ENCODE assay signal across 1 cellular context in the genomic region with DNA sequence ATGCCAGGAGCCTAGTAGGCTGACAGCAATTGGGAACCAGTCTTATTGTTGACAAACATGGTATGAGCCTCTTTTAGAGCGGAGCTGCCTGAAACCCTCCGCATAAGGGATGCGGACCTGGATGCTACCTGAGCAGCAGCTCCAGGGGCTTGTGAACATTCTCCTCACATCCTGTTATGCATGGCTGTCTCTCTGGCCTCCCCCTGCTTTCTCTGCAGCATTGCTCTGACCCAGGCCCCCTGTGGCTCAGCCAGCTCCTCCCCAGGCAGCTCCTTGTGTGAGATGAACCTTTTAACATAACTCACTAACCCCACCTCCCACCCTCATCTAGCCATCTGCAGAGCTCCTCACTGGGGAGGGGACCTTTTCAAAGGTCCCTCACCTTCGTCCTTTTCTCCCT.
TF ChIP-seq lines count a peak whose summit lies in the region.

No MANE protein-coding gene starts in this region.

TF ChIP-seq in GM23338, 12 proteins besides CTCF, POLR2A, EP300 and RAD21 (continued from another document):
- TF ChIP-seq, protein P1, sequence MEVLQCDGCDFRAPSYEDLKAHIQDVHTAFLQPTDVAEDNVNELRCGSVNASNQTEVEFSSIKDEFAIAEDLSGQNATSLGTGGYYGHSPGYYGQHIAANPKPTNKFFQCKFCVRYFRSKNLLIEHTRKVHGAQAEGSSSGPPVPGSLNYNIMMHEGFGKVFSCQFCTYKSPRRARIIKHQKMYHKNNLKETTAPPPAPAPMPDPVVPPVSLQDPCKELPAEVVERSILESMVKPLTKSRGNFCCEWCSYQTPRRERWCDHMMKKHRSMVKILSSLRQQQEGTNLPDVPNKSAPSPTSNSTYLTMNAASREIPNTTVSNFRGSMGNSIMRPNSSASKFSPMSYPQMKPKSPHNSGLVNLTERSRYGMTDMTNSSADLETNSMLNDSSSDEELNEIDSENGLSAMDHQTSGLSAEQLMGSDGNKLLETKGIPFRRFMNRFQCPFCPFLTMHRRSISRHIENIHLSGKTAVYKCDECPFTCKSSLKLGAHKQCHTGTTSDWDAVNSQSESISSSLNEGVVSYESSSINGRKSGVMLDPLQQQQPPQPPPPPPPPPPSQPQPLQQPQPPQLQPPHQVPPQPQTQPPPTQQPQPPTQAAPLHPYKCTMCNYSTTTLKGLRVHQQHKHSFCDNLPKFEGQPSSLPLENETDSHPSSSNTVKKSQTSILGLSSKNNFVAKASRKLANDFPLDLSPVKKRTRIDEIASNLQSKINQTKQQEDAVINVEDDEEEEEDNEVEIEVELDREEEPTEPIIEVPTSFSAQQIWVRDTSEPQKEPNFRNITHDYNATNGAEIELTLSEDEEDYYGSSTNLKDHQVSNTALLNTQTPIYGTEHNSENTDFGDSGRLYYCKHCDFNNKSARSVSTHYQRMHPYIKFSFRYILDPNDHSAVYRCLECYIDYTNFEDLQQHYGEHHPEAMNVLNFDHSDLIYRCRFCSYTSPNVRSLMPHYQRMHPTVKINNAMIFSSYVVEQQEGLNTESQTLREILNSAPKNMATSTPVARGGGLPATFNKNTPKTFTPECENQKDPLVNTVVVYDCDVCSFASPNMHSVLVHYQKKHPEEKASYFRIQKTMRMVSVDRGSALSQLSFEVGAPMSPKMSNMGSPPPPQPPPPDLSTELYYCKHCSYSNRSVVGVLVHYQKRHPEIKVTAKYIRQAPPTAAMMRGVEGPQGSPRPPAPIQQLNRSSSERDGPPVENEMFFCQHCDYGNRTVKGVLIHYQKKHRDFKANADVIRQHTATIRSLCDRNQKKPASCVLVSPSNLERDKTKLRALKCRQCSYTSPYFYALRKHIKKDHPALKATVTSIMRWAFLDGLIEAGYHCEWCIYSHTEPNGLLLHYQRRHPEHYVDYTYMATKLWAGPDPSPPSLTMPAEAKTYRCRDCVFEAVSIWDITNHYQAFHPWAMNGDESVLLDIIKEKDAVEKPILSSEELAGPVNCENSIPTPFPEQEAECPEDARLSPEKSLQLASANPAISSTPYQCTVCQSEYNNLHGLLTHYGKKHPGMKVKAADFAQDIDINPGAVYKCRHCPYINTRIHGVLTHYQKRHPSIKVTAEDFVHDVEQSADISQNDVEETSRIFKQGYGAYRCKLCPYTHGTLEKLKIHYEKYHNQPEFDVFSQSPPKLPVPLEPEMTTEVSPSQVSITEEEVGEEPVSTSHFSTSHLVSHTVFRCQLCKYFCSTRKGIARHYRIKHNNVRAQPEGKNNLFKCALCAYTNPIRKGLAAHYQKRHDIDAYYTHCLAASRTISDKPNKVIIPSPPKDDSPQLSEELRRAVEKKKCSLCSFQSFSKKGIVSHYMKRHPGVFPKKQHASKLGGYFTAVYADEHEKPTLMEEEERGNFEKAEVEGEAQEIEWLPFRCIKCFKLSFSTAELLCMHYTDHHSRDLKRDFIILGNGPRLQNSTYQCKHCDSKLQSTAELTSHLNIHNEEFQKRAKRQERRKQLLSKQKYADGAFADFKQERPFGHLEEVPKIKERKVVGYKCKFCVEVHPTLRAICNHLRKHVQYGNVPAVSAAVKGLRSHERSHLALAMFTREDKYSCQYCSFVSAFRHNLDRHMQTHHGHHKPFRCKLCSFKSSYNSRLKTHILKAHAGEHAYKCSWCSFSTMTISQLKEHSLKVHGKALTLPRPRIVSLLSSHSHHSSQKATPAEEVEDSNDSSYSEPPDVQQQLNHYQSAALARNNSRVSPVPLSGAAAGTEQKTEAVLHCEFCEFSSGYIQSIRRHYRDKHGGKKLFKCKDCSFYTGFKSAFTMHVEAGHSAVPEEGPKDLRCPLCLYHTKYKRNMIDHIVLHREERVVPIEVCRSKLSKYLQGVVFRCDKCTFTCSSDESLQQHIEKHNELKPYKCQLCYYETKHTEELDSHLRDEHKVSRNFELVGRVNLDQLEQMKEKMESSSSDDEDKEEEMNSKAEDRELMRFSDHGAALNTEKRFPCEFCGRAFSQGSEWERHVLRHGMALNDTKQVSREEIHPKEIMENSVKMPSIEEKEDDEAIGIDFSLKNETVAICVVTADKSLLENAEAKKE (CRISPR knock-in tag; IDR thresholded peaks at IDR 0.05) = no peak
- TF ChIP-seq, protein P2, sequence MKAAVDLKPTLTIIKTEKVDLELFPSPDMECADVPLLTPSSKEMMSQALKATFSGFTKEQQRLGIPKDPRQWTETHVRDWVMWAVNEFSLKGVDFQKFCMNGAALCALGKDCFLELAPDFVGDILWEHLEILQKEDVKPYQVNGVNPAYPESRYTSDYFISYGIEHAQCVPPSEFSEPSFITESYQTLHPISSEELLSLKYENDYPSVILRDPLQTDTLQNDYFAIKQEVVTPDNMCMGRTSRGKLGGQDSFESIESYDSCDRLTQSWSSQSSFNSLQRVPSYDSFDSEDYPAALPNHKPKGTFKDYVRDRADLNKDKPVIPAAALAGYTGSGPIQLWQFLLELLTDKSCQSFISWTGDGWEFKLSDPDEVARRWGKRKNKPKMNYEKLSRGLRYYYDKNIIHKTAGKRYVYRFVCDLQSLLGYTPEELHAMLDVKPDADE (IDR thresholded peaks at IDR 0.05) = no peak
- no peak for TF ChIP-seq EZH2phosphoT487 (IDR thresholded peaks at IDR 0.05; ENCODE audit: unreplicated experiment)
- TF ChIP-seq ZNF331 (CRISPR knock-in tag; IDR thresholded peaks at IDR 0.05; ENCODE audit: low read depth) = no peak
- no peak for TF ChIP-seq JUNB (IDR thresholded peaks at IDR 0.05; ENCODE audit: unreplicated experiment)
- no peak for TF ChIP-seq NANOG (IDR thresholded peaks at IDR 0.05; ENCODE audit: borderline replicate concordance)
